11 cellular contexts compared by ENCODE assay signal in genomic region chr14:88322505-88323085, GRCh38. TPM values are rescaled to one million over a fixed set of nuclear protein-coding genes. Genes with fewer than 3 reads are reported as not detected.
DNase-seq lines count a peak whose midpoint lies in the region; ATAC-seq and TF ChIP-seq lines count a peak whose summit lies in the region.
"Had no signal": no experiment of that assay in that cellular context is flagged by ENCODE, and none has a peak within 500 bp of the region (broad histone marks: within the 10 kb centered on the region; RNA-seq: fewer than 3 reads in every experiment).

No MANE protein-coding gene starts in this region.

- peaks cover 6% of the 10 kb centered on the region for H3K4me1 Mint-ChIP-seq in activated naive CD8-positive, alpha-beta T cell treated with anti-CD3 and anti-CD28 coated beads, Interleukin-2, amount 10 ng/mL, durations not matched to agents 7 days and 5 days
- H3K4me1 Mint-ChIP-seq in activated naive CD8-positive, alpha-beta T cell treated with anti-CD3 and anti-CD28 coated beads for 36 hours, result peaks cover 10% of the 10 kb centered on the region
- peaks cover 0 to 5% (median 0%) of the 10 kb centered on the region in 3 donors for H3K4me1 Mint-ChIP-seq in CD8-positive, alpha-beta memory T cell

- intact Hi-C loops in stomach (cut with DNase I; ENCODE audit: low total_unique reads), result no loop called here

- no peaks in the 10 kb centered on the region for H3K9me3 ChIP-seq in SJCRH30 (replicated peaks)
- H3K9me3 ChIP-seq in iPS-15b (ENCODE audit: control insufficient read depth, insufficient read depth, low read length), result no peaks in the 10 kb centered on the region
- H3K9me3 ChIP-seq in stomach, result no peaks in the 10 kb centered on the region
- H3K9me3 ChIP-seq in CD8-positive, alpha-beta memory T cell (ENCODE audit: low read length), result no peaks in the 10 kb centered on the region
- H3K9me3 ChIP-seq: neutrophil had no signal

- 2 to 6% (median 5%) methylated on average over 26 of the region's 26 CpGs for WGBS in stomach, 5 donors

- H3K4me3 Mint-ChIP-seq in activated naive CD8-positive, alpha-beta T cell treated with anti-CD3 and anti-CD28 coated beads, Interleukin-2, amount 10 ng/mL, durations not matched to agents 7 days and 5 days, result peak overlapping the region; percentile 74
- no peak overlapping the region for H3K4me3 Mint-ChIP-seq in activated naive CD8-positive, alpha-beta T cell treated with anti-CD3 and anti-CD28 coated beads for 36 hours
- peak overlapping the region in 2 of 7 donors; percentile 22 to 39 for H3K4me3 Mint-ChIP-seq in CD8-positive, alpha-beta memory T cell

- H3K4me3 ChIP-seq in SJCRH30, result peak overlapping the region; percentile 65
- peak overlapping the region; percentile 68 for H3K4me3 ChIP-seq in iPS-15b (ENCODE audit: low read depth, low read length)
- peak overlapping the region; percentile 29 to 45 (median 38) for H3K4me3 ChIP-seq in stomach
- no peak overlapping the region for H3K4me3 ChIP-seq in CD8-positive, alpha-beta memory T cell (ENCODE audit: low read length)

- POLR2A ChIA-PET in activated naive CD8-positive, alpha-beta T cell treated with anti-CD3 and anti-CD28 coated beads, Interleukin-2, amount 10 ng/mL, durations not matched to agents 7 days and 5 days (lab: Charles Lee), result no interaction called here
- POLR2A ChIA-PET in CD8-positive, alpha-beta memory T cell (lab: Charles Lee), result no interaction called here

- TF ChIP-seq EP300 in stomach (IDR thresholded peaks at IDR 0.05), result no peak

- DNase-seq in activated naive CD8-positive, alpha-beta T cell treated with anti-CD3 and anti-CD28 coated beads, Interleukin-2, amount 10 ng/mL, durations not matched to agents 7 days and 5 days, result no peak
- no peak for DNase-seq in activated naive CD8-positive, alpha-beta T cell treated with anti-CD3 and anti-CD28 coated beads for 36 hours
- DNase-seq in SJCRH30, result peak in 1 of 2 experiments; percentile 5
- DNase-seq in stomach, result no peak
- no peak for DNase-seq in CD8-positive, alpha-beta memory T cell
- no peak for DNase-seq in NCI-H1930 (lab: John Stamatoyannopoulos, UW)
- no peak for DNase-seq in GM19240 (ENCODE audit: insufficient read length, low spot score)
- DNase-seq: activated T-cell treated with anti-CD3 and anti-CD28 coated beads for 4 hours had no signal

- no peak overlapping the region for H3K9ac ChIP-seq in iPS-15b (ENCODE audit: low read depth, low read length)

- H3K36me3 Mint-ChIP-seq in activated naive CD8-positive, alpha-beta T cell treated with anti-CD3 and anti-CD28 coated beads, Interleukin-2, amount 10 ng/mL, durations not matched to agents 7 days and 5 days, result no peaks in the 10 kb centered on the region
- no peaks in the 10 kb centered on the region for H3K36me3 Mint-ChIP-seq in activated naive CD8-positive, alpha-beta T cell treated with anti-CD3 and anti-CD28 coated beads for 36 hours
- no peaks in the 10 kb centered on the region for H3K36me3 Mint-ChIP-seq in CD8-positive, alpha-beta memory T cell

- TF ChIP-seq CTCF in stomach (IDR thresholded peaks at IDR 0.05), result no peak

- peaks cover 39% of the 10 kb centered on the region for H3K27me3 Mint-ChIP-seq in activated naive CD8-positive, alpha-beta T cell treated with anti-CD3 and anti-CD28 coated beads, Interleukin-2, amount 10 ng/mL, durations not matched to agents 7 days and 5 days
- peaks cover 41% of the 10 kb centered on the region for H3K27me3 Mint-ChIP-seq in activated naive CD8-positive, alpha-beta T cell treated with anti-CD3 and anti-CD28 coated beads for 36 hours
- peaks cover 36 to 41% of the 10 kb centered on the region in 2 donors for H3K27me3 Mint-ChIP-seq in CD8-positive, alpha-beta memory T cell

- ATAC-seq in activated naive CD8-positive, alpha-beta T cell treated with anti-CD3 and anti-CD28 coated beads, Interleukin-2, amount 10 ng/mL, durations not matched to agents 7 days and 5 days (ENCODE audit: low read depth), result no peak

- H3K36me3 ChIP-seq in SJCRH30, result no peaks in the 10 kb centered on the region
- no peaks in the 10 kb centered on the region for H3K36me3 ChIP-seq in iPS-15b (ENCODE audit: control insufficient read depth, insufficient read depth, low read length)
- H3K36me3 ChIP-seq in stomach, result no peaks in the 10 kb centered on the region
- no peaks in the 10 kb centered on the region for H3K36me3 ChIP-seq in CD8-positive, alpha-beta memory T cell (ENCODE audit: insufficient read depth, low read length)
- H3K36me3 ChIP-seq: neutrophil had no signal

- no peaks in the 10 kb centered on the region for H3K9me3 Mint-ChIP-seq in activated naive CD8-positive, alpha-beta T cell treated with anti-CD3 and anti-CD28 coated beads, Interleukin-2, amount 10 ng/mL, durations not matched to agents 7 days and 5 days
- H3K9me3 Mint-ChIP-seq in activated naive CD8-positive, alpha-beta T cell treated with anti-CD3 and anti-CD28 coated beads for 36 hours, result no peaks in the 10 kb centered on the region
- peaks cover 0 to 4% (median 0%) of the 10 kb centered on the region in 5 donors for H3K9me3 Mint-ChIP-seq in CD8-positive, alpha-beta memory T cell

- H3K27me3 ChIP-seq in SJCRH30 (peaks cover 17% of the 10 kb centered on the region), iPS-15b (ENCODE audit: control insufficient read depth, insufficient read depth, low read length) (peaks cover 90% of the 10 kb centered on the region), stomach (peaks cover 18 to 97% (median 77%) of the 10 kb centered on the region in 3 donors)
- H3K27me3 ChIP-seq in CD8-positive, alpha-beta memory T cell (ENCODE audit: insufficient read depth, low read length, poor library complexity, severe bottlenecking), result peaks cover 6% of the 10 kb centered on the region

- no peak overlapping the region for H3K27ac Mint-ChIP-seq in activated naive CD8-positive, alpha-beta T cell treated with anti-CD3 and anti-CD28 coated beads, Interleukin-2, amount 10 ng/mL, durations not matched to agents 7 days and 5 days
- no peak overlapping the region for H3K27ac Mint-ChIP-seq in activated naive CD8-positive, alpha-beta T cell treated with anti-CD3 and anti-CD28 coated beads for 36 hours
- H3K27ac Mint-ChIP-seq in CD8-positive, alpha-beta memory T cell, result no peak overlapping the region

- H3K27ac ChIP-seq in SJCRH30 (no peak overlapping the region), stomach (no peak overlapping the region)
- H3K27ac ChIP-seq in CD8-positive, alpha-beta memory T cell (ENCODE audit: low read depth, low read length), result no peak overlapping the region
- H3K27ac ChIP-seq: epithelial cell of prostate, neutrophil had no signal

- no peaks in the 10 kb centered on the region for H3K4me1 ChIP-seq in SJCRH30
- no peaks in the 10 kb centered on the region for H3K4me1 ChIP-seq in iPS-15b (ENCODE audit: control insufficient read depth, insufficient read depth, low read length)
- H3K4me1 ChIP-seq in stomach, result peaks cover 0 to 34% (median 20%) of the 10 kb centered on the region in 4 donors
- no peaks in the 10 kb centered on the region for H3K4me1 ChIP-seq in CD8-positive, alpha-beta memory T cell (ENCODE audit: insufficient read depth, low read length)

- CTCF ChIA-PET in CD8-positive, alpha-beta memory T cell (lab: Charles Lee), result no interaction called here

- no peak for TF ChIP-seq POLR2A in stomach (IDR thresholded peaks at IDR 0.05)

RNA-seq across cellular contexts. Expression of gene KCNK10, which starts 0.5 kb away (rescaled TPM):
- not detected for total RNA-seq in activated naive CD8-positive, alpha-beta T cell treated with anti-CD3 and anti-CD28 coated beads, Interleukin-2, amount 10 ng/mL, durations not matched to agents 7 days and 5 days
- total RNA-seq in activated naive CD8-positive, alpha-beta T cell treated with anti-CD3 and anti-CD28 coated beads for 36 hours, result not detected
- 0.12 and 0.13 TPM in 2 replicates for total RNA-seq in SJCRH30 (2014; rRNA removed; shearing (Covaris generic))
- 1 to 10 TPM in 4 of 5 donors, not detected in 1; 1.0 to 8.7 (median 1.8) TPM for total RNA-seq in stomach
- under 1 TPM; 0.06 to 0.61 (median 0.35) TPM for polyA plus RNA-seq in stomach
- not detected for total RNA-seq in CD8-positive, alpha-beta memory T cell
- not detected for polyA plus RNA-seq in CD8-positive, alpha-beta memory T cell
